In the genomic region with DNA sequence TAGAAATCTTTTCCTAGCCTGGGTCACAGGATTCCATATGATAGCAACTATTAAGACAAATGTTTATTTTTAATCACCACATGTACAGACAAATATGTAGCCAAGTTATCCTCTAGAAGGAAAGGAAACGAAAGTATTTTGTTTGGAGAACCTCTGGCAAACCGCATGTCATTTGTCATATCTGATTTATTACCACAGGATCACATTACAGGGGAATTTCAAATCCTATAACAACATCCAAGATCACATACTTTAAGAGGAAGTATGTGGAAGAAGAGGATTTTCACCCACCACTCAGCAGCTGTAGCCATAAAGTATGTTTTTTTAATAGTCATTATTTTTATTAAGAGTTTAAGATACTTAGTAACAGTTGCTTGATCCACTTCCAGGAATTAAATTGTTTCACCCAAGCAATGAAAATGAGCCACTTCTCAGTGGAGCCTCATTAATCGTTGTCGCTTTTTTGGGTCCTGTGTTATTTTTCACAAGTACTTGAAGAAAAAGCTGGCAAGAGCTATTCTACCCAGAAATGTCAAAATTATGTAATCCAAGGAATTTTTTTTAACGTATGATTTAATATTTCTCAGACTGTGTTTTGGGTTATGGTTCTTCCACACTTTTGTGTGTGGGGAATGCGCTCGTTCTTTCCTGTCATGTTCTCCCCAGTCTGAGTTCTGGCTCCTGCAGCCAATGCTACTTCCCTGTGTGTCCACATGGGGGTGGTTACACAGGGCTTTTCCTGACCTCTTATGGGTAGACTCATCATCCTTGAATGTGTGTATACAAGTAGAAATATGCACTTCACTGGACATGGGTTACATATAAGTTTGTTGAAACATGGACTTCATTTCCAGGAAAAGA, we compare ENCODE assay signal across 8 cellular contexts. TPM values are rescaled to one million over a fixed set of nuclear protein-coding genes. Genes with fewer than 3 reads are reported as not detected.
DNase-seq lines count a peak whose midpoint lies in the region; ATAC-seq and TF ChIP-seq lines count a peak whose summit lies in the region.

No MANE protein-coding gene starts in this region.

- H3K4me3 ChIP-seq in MG63: no peak overlapping the region
- H3K4me3 ChIP-seq in muscle layer of colon (ENCODE audit: low read depth in 1 of 2, low read length in 2 of 2): no peak overlapping the region
- no peak overlapping the region for H3K4me3 ChIP-seq in effector memory CD4-positive, alpha-beta T cell (ENCODE audit: insufficient read depth, low read depth, low read length, poor library complexity, severe bottlenecking)

- peaks cover 15% of the 10 kb centered on the region for H3K27me3 ChIP-seq in MG63
- H3K27me3 ChIP-seq in muscle layer of colon (ENCODE audit: control insufficient read depth in 1 of 2, insufficient read depth in 2 of 2, low read length in 2 of 2): no peaks in the 10 kb centered on the region
- H3K27me3 ChIP-seq in effector memory CD4-positive, alpha-beta T cell (replicated peaks; ENCODE audit: control insufficient read depth, insufficient read depth, low read length, poor library complexity, severe bottlenecking): peaks cover 6% of the 10 kb centered on the region

- H3K27ac ChIP-seq in C4-2B (no peak overlapping the region), muscle layer of colon (ENCODE audit: low read depth, low read length) (peak overlapping the region; percentile 21)
- H3K27ac ChIP-seq in effector memory CD4-positive, alpha-beta T cell (ENCODE audit: insufficient read depth, low read length, poor library complexity, severe bottlenecking): no peak overlapping the region

- ATAC-seq in GM19455 (IDR thresholded peaks at IDR 0.05; ENCODE audit: unreplicated experiment): no peak

- TF ChIP-seq CTCF in C4-2B (conservative IDR thresholded peaks at IDR 0.05): peak; percentile 35

- H3K9me3 ChIP-seq in MG63 (no peaks in the 10 kb centered on the region), muscle layer of colon (ENCODE audit: low read length) (no peaks in the 10 kb centered on the region)
- H3K9me3 ChIP-seq in effector memory CD4-positive, alpha-beta T cell (ENCODE audit: control insufficient read depth, low read length): no peaks in the 10 kb centered on the region

- no peak overlapping the region for H3K9ac ChIP-seq in muscle layer of colon (ENCODE audit: low read length)

- H3K36me3 ChIP-seq in MG63 (no peaks in the 10 kb centered on the region), muscle layer of colon (ENCODE audit: insufficient read depth, low read length) (no peaks in the 10 kb centered on the region)
- no peaks in the 10 kb centered on the region for H3K36me3 ChIP-seq in effector memory CD4-positive, alpha-beta T cell (ENCODE audit: control insufficient read depth, insufficient read depth, low read length)

- H3K4me1 ChIP-seq in muscle layer of colon (ENCODE audit: insufficient read depth, low read length): peaks cover 67% of the 10 kb centered on the region
- no peaks in the 10 kb centered on the region for H3K4me1 ChIP-seq in effector memory CD4-positive, alpha-beta T cell (ENCODE audit: control insufficient read depth, insufficient read depth, low read length, poor library complexity, severe bottlenecking)

- DNase-seq in MG63: peak; percentile 65
- DNase-seq in dedifferentiated amniotic fluid mesenchymal stem cell (ENCODE audit: extremely low spot score): peak; percentile 70
- DNase-seq in effector memory CD4-positive, alpha-beta T cell: no peak
- no peak for DNase-seq in stimulated activated CD4-positive, alpha-beta T cell treated with anti-CD3 and anti-CD28 coated beads, Interleukin-4, amount 100 ng/mL, for 1 hour
- no peak for DNase-seq in NCI-H187 treated with DMSO at 0.1 percent for 48 hours (lab: John Stamatoyannopoulos, UW)

RNA-seq across cellular contexts. Expression of gene SERTAD4, which starts 6.9 kb away (rescaled TPM):
- total RNA-seq in MG63 (2014; rRNA removed; shearing (Covaris generic); ENCODE audit: low replicate concordance): 0.69 TPM in 1 of 2 replicates, not detected in the other

Comparison
In these comparisons a context has a peak if more than half of its experiments do, and no peak if none do; other contexts are left out.
1. DNase-seq: peak in MG63 (single experiment) and dedifferentiated amniotic fluid mesenchymal stem cell (single experiment); none in effector memory CD4-positive, alpha-beta T cell (0 of 3), stimulated activated CD4-positive, alpha-beta T cell treated with anti-CD3 and anti-CD28 coated beads, Interleukin-4, amount 100 ng/mL, for 1 hour (single experiment) and NCI-H187 treated with DMSO at 0.1 percent for 48 hours (single experiment).